In genomic region chr18:23071285-23071684, GRCh38 we compare ENCODE assay signal across 8 cellular contexts.
DNase-seq lines count a peak whose midpoint lies in the region; ATAC-seq lines count a peak whose summit lies in the region.

No MANE protein-coding gene starts in this region.

- ATAC-seq in GM19452 (IDR thresholded peaks at IDR 0.05; ENCODE audit: unreplicated experiment): peak; percentile 98
- peak; percentile 99 for ATAC-seq in HG03571 (IDR thresholded peaks at IDR 0.05; ENCODE audit: unreplicated experiment)

- DNase-seq in CD1c-positive myeloid dendritic cell (ENCODE audit: extremely low spot score): peak; percentile 69
- DNase-seq in activated CD4-positive, CD25-positive, alpha-beta regulatory T cell treated with anti-CD3 and anti-CD28 coated beads, Interleukin-2, amount 50 U/mL, for 72 hours: peak; percentile 68
- peak; percentile 51 for DNase-seq in effector CD8-positive, alpha-beta T cell (lab: John Stamatoyannopoulos, UW)
- DNase-seq in stimulated activated CD4-positive, alpha-beta T cell treated with anti-CD3 and anti-CD28 coated beads, Interleukin-2, amount 100 ng/mL, for 4 hours (ENCODE audit: low read depth): peak; percentile 72
- no peak for DNase-seq in NCI-H748 treated with DMSO at 0.1 percent for 48 hours (lab: John Stamatoyannopoulos, UW)
- DNase-seq in retina: no peak

Comparison
In these comparisons a context has a peak if more than half of its experiments do, and no peak if none do; other contexts are left out.
1. DNase-seq: peak in CD1c-positive myeloid dendritic cell (single experiment), activated CD4-positive, CD25-positive, alpha-beta regulatory T cell treated with anti-CD3 and anti-CD28 coated beads, Interleukin-2, amount 50 U/mL, for 72 hours (single experiment), effector CD8-positive, alpha-beta T cell (single experiment) and stimulated activated CD4-positive, alpha-beta T cell treated with anti-CD3 and anti-CD28 coated beads, Interleukin-2, amount 100 ng/mL, for 4 hours (single experiment); none in NCI-H748 treated with DMSO at 0.1 percent for 48 hours (single experiment) and retina (single experiment).